Comparison of ENCODE assay signal across 30 cellular contexts in the genomic region with DNA sequence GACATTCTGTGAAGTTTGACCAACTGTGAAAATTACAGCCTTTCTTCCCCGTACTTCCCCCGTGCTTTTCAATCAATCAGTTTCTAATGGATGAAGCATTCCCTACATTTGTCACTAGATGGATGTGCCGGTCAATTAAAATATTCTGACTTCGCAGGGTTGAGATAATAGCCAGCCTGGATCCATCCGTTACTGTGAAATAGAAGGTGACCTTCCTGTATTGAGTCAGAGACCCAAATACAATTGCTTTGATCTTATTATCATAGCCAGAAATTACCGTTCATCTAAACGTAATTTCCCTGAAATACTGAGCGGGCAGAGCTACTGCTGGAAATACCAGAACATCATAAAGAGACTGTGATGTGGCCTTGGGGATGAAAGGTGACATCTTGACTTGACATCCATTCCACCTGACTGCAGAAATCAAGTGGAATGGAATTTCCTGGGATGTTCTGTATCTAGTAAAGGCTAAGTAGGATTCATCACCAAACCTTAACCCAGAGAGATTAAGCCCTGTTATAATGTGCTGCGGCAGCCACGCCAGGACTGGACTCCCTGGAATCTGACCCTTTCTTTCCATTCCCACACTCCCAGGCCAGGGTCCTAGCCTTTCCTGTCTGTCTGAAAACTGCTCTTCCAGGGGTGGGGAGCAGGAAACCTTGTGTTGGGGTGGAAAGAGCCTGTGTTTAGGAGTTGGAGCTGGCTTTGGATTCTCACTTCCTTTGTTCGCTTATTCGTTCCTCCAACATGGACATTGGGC.
"Had no signal": no experiment of that assay in that cellular context is flagged by ENCODE, and none has a peak within 500 bp of the region (broad histone marks: within the 10 kb centered on the region; RNA-seq: fewer than 3 reads in every experiment).

No MANE protein-coding gene starts in this region.

- H3K4me3 ChIP-seq: adrenal gland, body of pancreas, cardiac muscle cell, coronary artery, esophagus muscularis mucosa, heart left ventricle, right lobe of liver, thoracic aorta, vagina had no signal

- H3K9me3 Mint-ChIP-seq: activated naive CD4-positive, alpha-beta T cell treated with anti-CD3 and anti-CD28 coated beads for 36 hours; activated naive CD8-positive, alpha-beta T cell treated with anti-CD3 and anti-CD28 coated beads for 36 hours; activated T-cell treated with anti-CD3 and anti-CD28 coated beads, Interleukin-2, amount 50 U/mL, for 72 hours; naive thymus-derived CD8-positive, alpha-beta T cell; stimulated activated naive CD8-positive, alpha-beta T cell treated with anti-CD3 and anti-CD28 coated beads, Interleukin-15, Interleukin-2, amounts not matched to agents 100 ng/mL and 50 ng/mL, for 24 hours; T-cell; T-helper 2 cell treated with Interferon-gamma antibody and Interleukin-4, amounts not matched to agents 5 μg/mL and 100 μg/mL, for 36 hours; type B pancreatic cell had no signal

- DNase-seq: activated CD4-positive, alpha-beta T cell treated with anti-CD3 and anti-CD28 coated beads for 36 hours; activated CD4-positive, CD25-positive, alpha-beta regulatory T cell; activated effector memory CD4-positive, alpha-beta T cell treated with Interleukin-2 at 50 U/mL for 16 hours; activated naive CD4-positive, alpha-beta T cell treated with anti-CD3 and anti-CD28 coated beads for 36 hours; activated naive CD8-positive, alpha-beta T cell treated with anti-CD3 and anti-CD28 coated beads for 36 hours; activated T-cell treated with anti-CD3 and anti-CD28 coated beads for 4 hours; activated T-cell treated with anti-CD3 and anti-CD28 coated beads, Interleukin-2, amount 50 U/mL, for 72 hours; aorta; body of pancreas; cerebellar nuclear complex; foreskin keratinocyte; immature natural killer cell; kidney; left colon; mesenchymal stem cell; naive thymus-derived CD8-positive, alpha-beta T cell; right lobe of liver; stimulated activated CD4-positive, alpha-beta T cell treated with anti-CD3 and anti-CD28 coated beads, Interleukin-4, amount 100 ng/mL, for 1 hour; T-cell had no signal

- H3K27ac Mint-ChIP-seq: activated CD4-positive, alpha-beta T cell treated with anti-CD3 and anti-CD28 coated beads for 36 hours; activated naive CD4-positive, alpha-beta T cell treated with anti-CD3 and anti-CD28 coated beads for 36 hours; activated naive CD8-positive, alpha-beta T cell treated with anti-CD3 and anti-CD28 coated beads for 36 hours; activated T-cell treated with anti-CD3 and anti-CD28 coated beads, Interleukin-2, amount 50 U/mL, for 72 hours; endodermal cell; immature natural killer cell; stimulated activated naive CD8-positive, alpha-beta T cell treated with anti-CD3 and anti-CD28 coated beads, Interleukin-15, Interleukin-2, amounts not matched to agents 100 ng/mL and 50 ng/mL, for 24 hours; T-cell; T-helper 2 cell treated with Interferon-gamma antibody and Interleukin-4, amounts not matched to agents 5 μg/mL and 100 μg/mL, for 36 hours; type B pancreatic cell had no signal

- H3K36me3 ChIP-seq: cardiac muscle cell, thoracic aorta, vagina had no signal

- ATAC-seq: activated CD4-positive, alpha-beta T cell treated with anti-CD3 and anti-CD28 coated beads for 36 hours; activated T-cell treated with anti-CD3 and anti-CD28 coated beads, Interleukin-2, amount 50 U/mL, for 72 hours; body of pancreas; foreskin keratinocyte; left colon; naive thymus-derived CD8-positive, alpha-beta T cell; T-cell had no signal

- H3K4me1 Mint-ChIP-seq: activated CD4-positive, alpha-beta T cell treated with anti-CD3 and anti-CD28 coated beads for 36 hours; activated naive CD8-positive, alpha-beta T cell treated with anti-CD3 and anti-CD28 coated beads for 36 hours; immature natural killer cell; T-cell had no signal

- H3K9me3 ChIP-seq: adrenal gland, body of pancreas, right lobe of liver, vagina had no signal

- H3K27ac ChIP-seq: body of pancreas, cardiac muscle cell, coronary artery, esophagus muscularis mucosa, foreskin keratinocyte, right lobe of liver, thoracic aorta, vagina had no signal

- H3K4me1 ChIP-seq: body of pancreas, foreskin keratinocyte, right lobe of liver, vagina had no signal

- H3K4me3 Mint-ChIP-seq: activated CD4-positive, alpha-beta T cell treated with anti-CD3 and anti-CD28 coated beads for 36 hours; activated naive CD4-positive, alpha-beta T cell treated with anti-CD3 and anti-CD28 coated beads for 36 hours; activated naive CD8-positive, alpha-beta T cell treated with anti-CD3 and anti-CD28 coated beads for 36 hours; activated T-cell treated with anti-CD3 and anti-CD28 coated beads, Interleukin-2, amount 50 U/mL, for 72 hours; endodermal cell; immature natural killer cell; naive thymus-derived CD8-positive, alpha-beta T cell; stimulated activated naive CD8-positive, alpha-beta T cell treated with anti-CD3 and anti-CD28 coated beads, Interleukin-15, Interleukin-2, amounts not matched to agents 100 ng/mL and 50 ng/mL, for 24 hours; T-cell; T-helper 2 cell treated with Interferon-gamma antibody and Interleukin-4, amounts not matched to agents 5 μg/mL and 100 μg/mL, for 36 hours; type B pancreatic cell had no signal

- H3K27me3 Mint-ChIP-seq: activated CD4-positive, alpha-beta T cell treated with anti-CD3 and anti-CD28 coated beads for 36 hours; activated naive CD8-positive, alpha-beta T cell treated with anti-CD3 and anti-CD28 coated beads for 36 hours; naive thymus-derived CD8-positive, alpha-beta T cell; stimulated activated naive CD8-positive, alpha-beta T cell treated with anti-CD3 and anti-CD28 coated beads, Interleukin-15, Interleukin-2, amounts not matched to agents 100 ng/mL and 50 ng/mL, for 24 hours; T-cell; type B pancreatic cell had no signal

- H3K27me3 ChIP-seq: adrenal gland, body of pancreas, cardiac muscle cell, esophagus muscularis mucosa, foreskin keratinocyte, heart left ventricle, right lobe of liver, vagina had no signal
